In the genomic region with DNA sequence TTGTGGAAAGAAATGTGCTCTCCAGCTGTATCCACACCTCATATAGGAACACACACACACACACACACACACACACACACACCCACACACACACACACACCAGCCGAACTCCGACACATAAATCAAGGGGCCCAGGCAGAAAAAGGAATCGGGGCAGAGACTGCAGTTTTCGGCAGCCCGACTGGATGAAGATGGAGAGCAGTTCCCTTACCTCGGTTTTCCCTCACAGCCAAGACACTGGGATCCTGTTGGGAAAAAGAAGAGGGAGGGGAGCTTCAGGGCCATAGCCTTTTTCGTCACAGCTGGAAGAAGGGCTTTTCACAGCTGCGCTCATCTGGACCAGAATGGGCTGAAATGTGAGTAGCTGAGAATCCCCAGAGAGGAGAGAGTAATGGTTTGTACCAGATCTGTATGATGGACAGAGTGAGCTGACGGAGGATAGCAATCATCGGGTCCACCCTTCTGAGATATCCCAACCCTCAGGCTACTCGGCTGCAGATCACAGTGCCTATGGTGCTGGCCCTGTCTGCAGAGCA, we compare ENCODE assay signal across 16 cellular contexts. TPM values are rescaled to one million over a fixed set of nuclear protein-coding genes. Genes with fewer than 3 reads are reported as not detected.
DNase-seq lines count a peak whose midpoint lies in the region; ATAC-seq and TF ChIP-seq lines count a peak whose summit lies in the region.
"Had no signal": no experiment of that assay in that cellular context is flagged by ENCODE, and none has a peak within 500 bp of the region (broad histone marks: within the 10 kb centered on the region; RNA-seq: fewer than 3 reads in every experiment).

No MANE protein-coding gene starts in this region.

- 52% methylated on average over 11 of the region's 11 CpGs for WGBS in right cardiac atrium

- no peak overlapping the region for H3K4me3 ChIP-seq in right cardiac atrium (ENCODE audit: low read length)
- H3K4me3 ChIP-seq in gastrocnemius medialis = no peak overlapping the region
- H3K4me3 ChIP-seq: tibial nerve had no signal

- H3K36me3 Mint-ChIP-seq in chondrocyte (ENCODE audit: low read depth) = peaks cover 36% of the 10 kb centered on the region
- H3K36me3 Mint-ChIP-seq: natural killer cell treated with Interleukin-12 subunit alpha and Interleukin-12 subunit beta and Interleukin-15 and Interleukin-18, amount 100 ng/mL, for 72 hours had no signal

- no peaks in the 10 kb centered on the region for H3K9me3 Mint-ChIP-seq in chondrocyte (ENCODE audit: low read depth)
- H3K9me3 Mint-ChIP-seq: activated CD4-positive, alpha-beta T cell treated with anti-CD3 and anti-CD28 coated beads, Interleukin-2, amount 10 ng/mL, durations not matched to agents 7 days and 5 days; natural killer cell treated with Interleukin-12 subunit alpha and Interleukin-12 subunit beta and Interleukin-15 and Interleukin-18, amount 100 ng/mL, for 72 hours had no signal

- no peak overlapping the region for H3K4me3 Mint-ChIP-seq in chondrocyte (ENCODE audit: unreplicated experiment)
- H3K4me3 Mint-ChIP-seq: activated CD4-positive, alpha-beta T cell treated with anti-CD3 and anti-CD28 coated beads, Interleukin-2, amount 10 ng/mL, durations not matched to agents 7 days and 5 days; natural killer cell treated with Interleukin-12 subunit alpha and Interleukin-12 subunit beta and Interleukin-15 and Interleukin-18, amount 100 ng/mL, for 72 hours had no signal

- H3K27ac ChIP-seq in right cardiac atrium (ENCODE audit: low read length) = peak overlapping the region; percentile 27
- peak overlapping the region in 3 of 4 donors; percentile 4 to 56 (median 52) for H3K27ac ChIP-seq in gastrocnemius medialis

- H3K4me1 ChIP-seq in right cardiac atrium (ENCODE audit: control insufficient read depth, insufficient read depth, low read length) (peaks cover 9% of the 10 kb centered on the region), gastrocnemius medialis (peaks cover 5 to 17% of the 10 kb centered on the region in 2 donors)

- ATAC-seq in right cardiac atrium (peak; percentile 55 to 82), gastrocnemius medialis (peak; percentile 62 to 75)
- ATAC-seq: left lobe of liver; natural killer cell treated with Interleukin-12 subunit alpha and Interleukin-12 subunit beta and Interleukin-15 and Interleukin-18, amount 100 ng/mL, for 72 hours had no signal

- TF ChIP-seq CTCF in chondrocyte (IDR thresholded peaks at IDR 0.05) (no peak), gastrocnemius medialis (IDR thresholded peaks at IDR 0.05 in 4 of 5, conservative IDR thresholded peaks at IDR 0.05 in 1 of 5) (no peak)

- no peak for TF ChIP-seq POLR2A in gastrocnemius medialis (IDR thresholded peaks at IDR 0.05)

- in situ Hi-C loops in gastrocnemius medialis (cut with MboI; ENCODE audit: low sequenced_read_pairs in 4 of 4) = no loop called here

- H3K4me1 Mint-ChIP-seq in chondrocyte (ENCODE audit: low read depth) = no peaks in the 10 kb centered on the region

- H3K9me3 ChIP-seq in right cardiac atrium (ENCODE audit: control insufficient read depth, low read length) (no peaks in the 10 kb centered on the region), gastrocnemius medialis (no peaks in the 10 kb centered on the region)
- H3K9me3 ChIP-seq: tibial nerve had no signal

- H3K36me3 ChIP-seq in gastrocnemius medialis = peaks cover 0 to 7% of the 10 kb centered on the region in 2 donors

- intact Hi-C loops in right cardiac atrium (cut with DNase I) (no loop called here), gastrocnemius medialis (cut with DNase I; ENCODE audit: low total_unique reads) (no loop called here), head of caudate nucleus (cut with DNase I) (no loop called here)

- no peaks in the 10 kb centered on the region for H3K27me3 Mint-ChIP-seq in chondrocyte (ENCODE audit: low read depth)
- H3K27me3 Mint-ChIP-seq: activated CD4-positive, alpha-beta T cell treated with anti-CD3 and anti-CD28 coated beads, Interleukin-2, amount 10 ng/mL, durations not matched to agents 7 days and 5 days; natural killer cell treated with Interleukin-12 subunit alpha and Interleukin-12 subunit beta and Interleukin-15 and Interleukin-18, amount 100 ng/mL, for 72 hours had no signal

- DNase-seq in ELF-1 (ENCODE audit: low read depth, low spot score) = peak; percentile 53
- DNase-seq in chondrocyte (ENCODE audit: low spot score) = peak; percentile 44
- peak; percentile 56 to 80 (median 63) for DNase-seq in right cardiac atrium
- no peak for DNase-seq in gastrocnemius medialis
- no peak for DNase-seq in head of caudate nucleus
- no peak for DNase-seq in activated CD8-positive, alpha-beta memory T cell treated with anti-CD3 and anti-CD28 coated beads for 24 hours
- no peak for DNase-seq in RKO (ENCODE audit: low spot score)
- no peak for DNase-seq in NCI-H1694 treated with DMSO at 0.1 percent for 48 hours (lab: John Stamatoyannopoulos, UW)
- DNase-seq: activated CD4-positive, alpha-beta T cell treated with anti-CD3 and anti-CD28 coated beads, Interleukin-2, amount 10 ng/mL, durations not matched to agents 7 days and 5 days; DMS79; effector memory CD4-positive, alpha-beta T cell; NCI-H1436; NCI-H524 treated with DMSO at 0.1 percent for 48 hours had no signal

- H3K27ac Mint-ChIP-seq in chondrocyte (ENCODE audit: unreplicated experiment) = no peak overlapping the region

- no peaks in the 10 kb centered on the region for H3K27me3 ChIP-seq in right cardiac atrium (ENCODE audit: control insufficient read depth, insufficient read depth)
- no peaks in the 10 kb centered on the region for H3K27me3 ChIP-seq in gastrocnemius medialis
- H3K27me3 ChIP-seq: tibial nerve had no signal

RNA-seq across cellular contexts. Expression of a gene that starts 37.7 kb away (rescaled TPM):
- total RNA-seq in chondrocyte = 19.5 to 22.4 TPM (median 19.6 TPM) in 3 replicates
- total RNA-seq in right cardiac atrium = 10 to 100 TPM; 24.9 to 32.7 (median 29.0) TPM
- polyA plus RNA-seq in right cardiac atrium = 13.3 TPM
- 1 to 10 TPM; 2.8 to 6.0 (median 3.8) TPM for total RNA-seq in gastrocnemius medialis

RNA-seq across cellular contexts. Expression of a gene that starts 45.3 kb away (rescaled TPM):
- total RNA-seq in chondrocyte (29.7 to 41.0 TPM (median 40.9 TPM) in 3 replicates), right cardiac atrium (10 to 100 TPM; 20.0 to 36.3 (median 23.9) TPM), gastrocnemius medialis (10 to 100 TPM; 23.8 to 33.0 (median 25.9) TPM)
- polyA plus RNA-seq in right cardiac atrium = 14.2 TPM

RNA-seq across cellular contexts. Expression of a gene that starts 59.3 kb away (rescaled TPM):
- total RNA-seq in chondrocyte = 35.3 to 51.1 TPM (median 39.1 TPM) in 3 replicates
- 10 to 100 TPM; 29.9 to 48.2 (median 34.9) TPM for total RNA-seq in right cardiac atrium
- 10.5 TPM for polyA plus RNA-seq in right cardiac atrium
- 10 to 100 TPM; 15.1 to 44.0 (median 28.9) TPM for total RNA-seq in gastrocnemius medialis

Comparison
In these comparisons a context has a peak if more than half of its experiments do, and no peak if none do; other contexts are left out.
1. DNase-seq: peak in ELF-1 (single experiment), chondrocyte (single experiment) and right cardiac atrium (3 of 3); none in gastrocnemius medialis (0 of 2), head of caudate nucleus (0 of 42), activated CD8-positive, alpha-beta memory T cell treated with anti-CD3 and anti-CD28 coated beads for 24 hours (single experiment), RKO (single experiment) and NCI-H1694 treated with DMSO at 0.1 percent for 48 hours (single experiment).